19 cellular contexts compared by ENCODE assay signal in the genomic region with DNA sequence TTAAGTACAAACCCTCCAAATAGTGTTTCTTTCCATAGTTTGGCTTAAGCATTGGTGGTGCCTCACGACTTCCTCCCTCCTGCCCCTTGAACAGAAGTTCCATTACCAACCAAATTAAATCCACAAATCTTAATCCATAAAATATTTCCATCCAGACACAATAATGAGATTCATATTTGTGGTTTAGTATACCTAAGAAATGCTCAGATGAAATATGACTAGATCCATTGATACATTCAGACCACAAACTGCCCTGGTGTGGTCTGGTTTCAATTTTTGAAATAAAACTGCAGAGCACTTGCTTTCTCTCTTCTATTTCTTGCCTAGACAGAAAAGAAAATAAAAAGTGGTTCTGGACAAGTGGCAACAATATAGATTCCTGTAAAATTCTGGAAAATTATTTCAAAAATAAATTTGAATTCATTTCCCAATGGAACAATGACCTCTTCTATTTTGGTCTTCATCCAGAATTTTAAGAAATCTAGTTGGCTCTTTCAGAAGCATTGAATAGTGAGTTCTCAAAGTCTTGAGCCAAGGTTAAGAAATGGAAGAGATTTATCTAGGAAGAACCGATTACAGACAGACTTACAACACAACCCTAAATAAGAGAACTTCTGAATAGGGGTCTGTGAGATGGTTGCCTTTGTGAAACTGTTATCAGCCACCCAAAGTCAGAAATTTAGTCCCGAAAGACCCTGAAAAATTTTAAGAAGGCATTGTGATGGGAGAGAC. TPM values are rescaled to one million over a fixed set of nuclear protein-coding genes. Genes with fewer than 3 reads are reported as not detected.
DNase-seq lines count a peak whose midpoint lies in the region; ATAC-seq and TF ChIP-seq lines count a peak whose summit lies in the region.
"Had no signal": no experiment of that assay in that cellular context is flagged by ENCODE, and none has a peak within 500 bp of the region (broad histone marks: within the 10 kb centered on the region; RNA-seq: fewer than 3 reads in every experiment).

No MANE protein-coding gene starts in this region.

- H3K27me3 ChIP-seq in A673 (replicated peaks; ENCODE audit: insufficient read depth, low read depth, low read length, poor library complexity) (no peaks in the 10 kb centered on the region), RWPE2 (ENCODE audit: insufficient read depth, poor library complexity, severe bottlenecking) (no peaks in the 10 kb centered on the region)

- intact Hi-C loops in A673 (cut with micrococcal nuclease; ENCODE audit: unreplicated experiment) = no loop called here

- H3K36me3 ChIP-seq in A673 (ENCODE audit: insufficient read depth, low read length, poor library complexity, severe bottlenecking) = no peaks in the 10 kb centered on the region
- no peaks in the 10 kb centered on the region for H3K36me3 ChIP-seq in RWPE2 (ENCODE audit: low read depth)

- no peaks in the 10 kb centered on the region for H3K9me3 ChIP-seq in A673 (ENCODE audit: low read depth, low read length, poor library complexity, severe bottlenecking)
- no peaks in the 10 kb centered on the region for H3K9me3 ChIP-seq in RWPE2 (ENCODE audit: severe bottlenecking)

- no peak for TF ChIP-seq CTCF in A673 (conservative IDR thresholded peaks at IDR 0.05; ENCODE audit: low read depth, low read length)
- no peak for TF ChIP-seq CTCF in RWPE2 (IDR thresholded peaks at IDR 0.05; ENCODE audit: poor library complexity, severe bottlenecking)
- no peak for TF ChIP-seq CTCF in chondrocyte (IDR thresholded peaks at IDR 0.05)
- TF ChIP-seq CTCF in osteocyte (IDR thresholded peaks at IDR 0.05) = no peak

- H3K27ac Mint-ChIP-seq in chondrocyte (ENCODE audit: unreplicated experiment) (peak overlapping the region; percentile 29), osteocyte (ENCODE audit: unreplicated experiment) (peak overlapping the region; percentile 69), T-cell (no peak overlapping the region)
- H3K27ac Mint-ChIP-seq: CD4-positive, alpha-beta T cell had no signal

- H3K4me3 ChIP-seq in A673 (ENCODE audit: low read depth, low read length, poor library complexity, severe bottlenecking) (no peak overlapping the region), RWPE2 (ENCODE audit: severe bottlenecking) (no peak overlapping the region)

- BruUV-seq in A673 (replicated peaks; lab: Mats Ljungman, UMichigan) = no TSS peak

- POLR2A ChIA-PET in A673 (lab: Charles Lee; ENCODE audit: low non-redundant PET) (no interaction called here), T-cell (lab: Charles Lee) (no interaction called here)

- H3K4me1 ChIP-seq in A673 (ENCODE audit: insufficient read depth, low read length, poor library complexity, severe bottlenecking) (peaks cover 56% of the 10 kb centered on the region), RWPE2 (ENCODE audit: insufficient read depth, poor library complexity, severe bottlenecking) (peaks cover 36% of the 10 kb centered on the region)

- ATAC-seq in RWPE2 (ENCODE audit: low read depth) (no peak), GM19463 (IDR thresholded peaks at IDR 0.05; ENCODE audit: unreplicated experiment) (no peak), HG03196 (IDR thresholded peaks at IDR 0.05; ENCODE audit: unreplicated experiment) (no peak), T-cell (replicated peaks in 1 of 4) (no peak)

- H3K27ac ChIP-seq in A673 (ENCODE audit: low read depth, low read length, poor library complexity, severe bottlenecking) = peak overlapping the region; percentile 83
- peak overlapping the region; percentile 94 for H3K27ac ChIP-seq in RWPE2 (ENCODE audit: poor library complexity, severe bottlenecking)

- H3K4me3 Mint-ChIP-seq in chondrocyte (ENCODE audit: unreplicated experiment) (no peak overlapping the region), osteocyte (ENCODE audit: unreplicated experiment) (no peak overlapping the region), T-cell (no peak overlapping the region)
- H3K4me3 Mint-ChIP-seq: CD4-positive, alpha-beta T cell had no signal

- H3K4me1 Mint-ChIP-seq in chondrocyte (ENCODE audit: low read depth) (peaks cover 59% of the 10 kb centered on the region), osteocyte (ENCODE audit: unreplicated experiment) (peaks cover 58% of the 10 kb centered on the region), T-cell (peaks cover 4 to 12% (median 7%) of the 10 kb centered on the region in 3 donors)

- H3K27me3 Mint-ChIP-seq in chondrocyte (ENCODE audit: low read depth) (no peaks in the 10 kb centered on the region), osteocyte (ENCODE audit: unreplicated experiment) (no peaks in the 10 kb centered on the region), T-cell (peaks cover 3 to 22% of the 10 kb centered on the region in 2 donors)

- no peaks in the 10 kb centered on the region for H3K9me3 Mint-ChIP-seq in chondrocyte (ENCODE audit: low read depth)
- H3K9me3 Mint-ChIP-seq in osteocyte (ENCODE audit: unreplicated experiment) = no peaks in the 10 kb centered on the region
- no peaks in the 10 kb centered on the region for H3K9me3 Mint-ChIP-seq in T-cell
- H3K9me3 Mint-ChIP-seq: CD4-positive, alpha-beta T cell had no signal

- no peaks in the 10 kb centered on the region for H3K36me3 Mint-ChIP-seq in chondrocyte (ENCODE audit: low read depth)
- H3K36me3 Mint-ChIP-seq in osteocyte (ENCODE audit: unreplicated experiment) = no peaks in the 10 kb centered on the region
- no peaks in the 10 kb centered on the region for H3K36me3 Mint-ChIP-seq in T-cell

- DNase-seq in A673 (ENCODE audit: low spot score) (no peak), RWPE2 (ENCODE audit: low spot score) (no peak), chondrocyte (ENCODE audit: low spot score) (no peak), osteocyte (ENCODE audit: extremely low spot score, unreplicated experiment) (no peak), T-cell (no peak), kidney tubule cell (ENCODE audit: low spot score) (no peak)
- DNase-seq: 8988T; CD4-positive, alpha-beta T cell; DMS153; GF-D8; HCEC 1CT; NCI-H1092 treated with DMSO at 0.1 percent for 48 hours; NCI-H146; NCI-H2029 treated with DMSO at 0.1 percent for 48 hours; NK-92 treated with Interleukin-12 subunit alpha and Interleukin-12 subunit beta, amount 100 ng/mL, for 24 hours; SHP77 had no signal

- CTCF ChIA-PET in A673 (lab: Charles Lee) (no interaction called here), T-cell (lab: Charles Lee) (no interaction called here)

RNA-seq across cellular contexts. Expression of a gene that starts 14.0 kb away (rescaled TPM):
- 202 and 206 TPM in 2 replicates for total RNA-seq in A673 (2021)
- 61.3 to 179 TPM (median 64.1 TPM) in 3 replicates for total RNA-seq in chondrocyte
- 75.1 and 81.8 TPM in 2 replicates for total RNA-seq in osteocyte
- under 1 TPM in 3 of 5 donors, not detected in 2; 0.16 to 0.29 (median 0.20) TPM for total RNA-seq in T-cell
- total RNA-seq: NCI-H460 had no signal

Comparison
In these comparisons a context has a peak if more than half of its experiments do, and no peak if none do; other contexts are left out.
1. H3K27ac Mint-ChIP-seq: peak in chondrocyte (single experiment) and osteocyte (single experiment); none in T-cell (0 of 2).
2. RNA of a gene that starts 14.0 kb away (total RNA-seq): 202 to 206 TPM in A673, 75.1 to 81.8 TPM in osteocyte and 61.3 to 179 TPM in chondrocyte; 0.16 to 0.29 TPM in T-cell; every median in the first group is over 10 times any median in the second.